20 cellular contexts compared by ENCODE assay signal in the genomic region with DNA sequence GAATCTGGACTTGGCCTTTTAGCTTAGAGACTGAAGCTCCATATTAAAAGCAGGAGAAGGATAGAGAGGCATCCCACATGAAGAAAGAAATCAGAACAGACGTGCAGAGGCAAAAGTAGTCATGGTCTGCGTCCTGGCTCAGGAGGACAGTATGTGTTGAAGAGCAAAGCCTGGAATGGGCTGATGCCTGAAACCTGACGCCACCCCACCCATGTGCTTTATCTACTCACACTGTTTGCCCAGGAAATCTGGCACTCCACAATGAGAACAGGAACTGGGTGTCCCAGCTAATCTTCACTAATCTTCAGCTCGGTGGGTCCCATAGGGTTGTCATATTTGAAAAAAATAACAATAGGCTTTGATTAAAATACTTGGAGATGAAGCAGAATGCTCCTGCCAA.
A peak's percentile ranks its signal among the peaks of the same experiment; 100 is the strongest.
DNase-seq lines count a peak whose midpoint lies in the region; ATAC-seq and TF ChIP-seq lines count a peak whose summit lies in the region.
"Had no signal": no experiment of that assay in that cellular context is flagged by ENCODE, and none has a peak within 500 bp of the region (broad histone marks: within the 10 kb centered on the region; RNA-seq: fewer than 3 reads in every experiment).

No MANE protein-coding gene starts in this region.

- no peak for ATAC-seq in GM21526 (IDR thresholded peaks at IDR 0.05; ENCODE audit: low FRiP score, unreplicated experiment)
- ATAC-seq: T-helper 17 cell had no signal

- H3K18ac ChIP-seq in mesendoderm (ENCODE audit: low read length), result no peak overlapping the region

- DNase-seq in DMS53 (lab: John Stamatoyannopoulos, UW) (peak; percentile 0), DMS53 treated with DMSO at 0.1 percent for 48 hours (lab: John Stamatoyannopoulos, UW; ENCODE audit: unreplicated experiment) (no peak), NCI-H2029 treated with DMSO at 0.1 percent for 48 hours (lab: John Stamatoyannopoulos, UW) (peak; percentile 91), epithelial cell of esophagus (ENCODE audit: low read depth) (peak; percentile 2), mesendoderm (peak; percentile 67), NCI-H1092 (lab: John Stamatoyannopoulos, UW) (no peak)
- no peak for DNase-seq in activated T-cell treated with anti-CD3 and anti-CD28 coated beads, Interleukin-2, amount 50 U/mL, for 1 hour
- DNase-seq: 8988T; activated CD4-positive, alpha-beta T cell treated with anti-CD3 and anti-CD28 coated beads, Interleukin-2, amount 50 U/mL, for 1 hour; AML-193; effector CD4-positive, alpha-beta T cell; kidney glomerular epithelial cell; NCI-H2227 treated with DMSO at 0.1 percent for 48 hours; occipital lobe; stimulated activated CD4-positive, alpha-beta T cell treated with anti-CD3 and anti-CD28 coated beads, Interleukin-4, amount 100 ng/mL, for 4 hours; T-helper 17 cell; thyroid gland had no signal

- H3K23ac ChIP-seq in mesendoderm (ENCODE audit: low read length), result no peak overlapping the region

- H3K4me3 ChIP-seq in epithelial cell of esophagus (ENCODE audit: low read length) (no peak overlapping the region), mesendoderm (ENCODE audit: low read length) (no peak overlapping the region)
- H3K4me3 ChIP-seq: esophagus muscularis mucosa, SK-N-MC, thyroid gland had no signal

- H4K5ac ChIP-seq in mesendoderm (ENCODE audit: low read length), result no peak overlapping the region

- H3K9ac ChIP-seq in mesendoderm (ENCODE audit: low read length), result no peak overlapping the region

- H3K27me3 ChIP-seq in mesendoderm (ENCODE audit: insufficient read depth, low read length, poor library complexity), result no peaks in the 10 kb centered on the region
- H3K27me3 ChIP-seq: esophagus muscularis mucosa, thyroid gland had no signal

- no peak overlapping the region for H3K56ac ChIP-seq in mesendoderm (ENCODE audit: low read length)

- no peaks in the 10 kb centered on the region for H3K79me1 ChIP-seq in mesendoderm (ENCODE audit: low read length)

- TF ChIP-seq CTCF in epithelial cell of esophagus (IDR thresholded peaks at IDR 0.05; ENCODE audit: insufficient read depth, low read depth, low read length, missing control alignments), result no peak

- H3K4ac ChIP-seq in mesendoderm (ENCODE audit: low read depth, low read length), result no peak overlapping the region

- no peaks in the 10 kb centered on the region for H3K4me1 ChIP-seq in mesendoderm (ENCODE audit: control insufficient read depth, low read depth, low read length)
- H3K4me1 ChIP-seq: esophagus muscularis mucosa, thyroid gland had no signal

- H3K79me2 ChIP-seq in mesendoderm (ENCODE audit: control insufficient read depth, insufficient read depth, low read length), result no peaks in the 10 kb centered on the region

- H2BK120ac ChIP-seq in mesendoderm (ENCODE audit: low read depth, low read length), result no peak overlapping the region

- H3K36me3 ChIP-seq in mesendoderm (ENCODE audit: control insufficient read depth, insufficient read depth, low read length), result no peaks in the 10 kb centered on the region
- H3K36me3 ChIP-seq: esophagus muscularis mucosa, thyroid gland had no signal

- H4K8ac ChIP-seq in mesendoderm (ENCODE audit: low read depth, low read length), result no peak overlapping the region

- no peak overlapping the region for H2BK15ac ChIP-seq in mesendoderm (replicated peaks; ENCODE audit: low read depth)

- no peak overlapping the region for H2AK5ac ChIP-seq in mesendoderm (ENCODE audit: low read length)

- WGBS in mesendoderm (ENCODE audit: extremely low coverage, insufficient coverage, low lambda C conversion rate), result no CpG with 5 or more reads among the region's 4 CpGs

- H2BK5ac ChIP-seq in mesendoderm (ENCODE audit: low read length), result no peak overlapping the region

- H3K27ac ChIP-seq in mesendoderm (ENCODE audit: low read depth, low read length), result no peak overlapping the region
- H3K27ac ChIP-seq: esophagus muscularis mucosa, SK-N-MC, thyroid gland had no signal

- no peak overlapping the region for H3K4me2 ChIP-seq in mesendoderm (ENCODE audit: low read length)

Comparison
In these comparisons a context has a peak if more than half of its experiments do, and no peak if none do; other contexts are left out.
1. DNase-seq: peak in DMS53 (single experiment), NCI-H2029 treated with DMSO at 0.1 percent for 48 hours (single experiment), epithelial cell of esophagus (single experiment) and mesendoderm (single experiment); none in DMS53 treated with DMSO at 0.1 percent for 48 hours (single experiment), NCI-H1092 (single experiment) and activated T-cell treated with anti-CD3 and anti-CD28 coated beads, Interleukin-2, amount 50 U/mL, for 1 hour (single experiment).